In genomic region chr6:3593161-3593560, GRCh38 we compare ENCODE assay signal across 16 cellular contexts.
DNase-seq lines count a peak whose midpoint lies in the region; ATAC-seq and TF ChIP-seq lines count a peak whose summit lies in the region.
"Had no signal": no experiment of that assay in that cellular context is flagged by ENCODE, and none has a peak within 500 bp of the region (broad histone marks: within the 10 kb centered on the region; RNA-seq: fewer than 3 reads in every experiment).

No MANE protein-coding gene starts in this region.

- H3K4me1 ChIP-seq in GM23248 (ENCODE audit: insufficient read depth) (peaks cover 17% of the 10 kb centered on the region), RWPE2 (ENCODE audit: insufficient read depth, poor library complexity, severe bottlenecking) (peaks cover 25% of the 10 kb centered on the region), smooth muscle cell (ENCODE audit: low read depth) (no peaks in the 10 kb centered on the region)

- H3K27ac ChIP-seq in GM23248 (peak overlapping the region; percentile 80), RWPE2 (ENCODE audit: poor library complexity, severe bottlenecking) (peak overlapping the region; percentile 87), smooth muscle cell (ENCODE audit: low read depth) (peak overlapping the region; percentile 24)
- H3K27ac ChIP-seq in CD4-positive, alpha-beta T cell (ENCODE audit: low read depth, low read length), result no peak overlapping the region
- H3K27ac ChIP-seq: C4-2B had no signal

- H3K36me3 Mint-ChIP-seq in CD4-positive, alpha-beta T cell (ENCODE audit: low read depth), result no peaks in the 10 kb centered on the region

- H3K9me2 ChIP-seq in GM23248 (ENCODE audit: insufficient read depth), result no peaks in the 10 kb centered on the region

- H3K36me3 ChIP-seq in GM23248 (ENCODE audit: low read depth) (no peaks in the 10 kb centered on the region), RWPE2 (ENCODE audit: low read depth) (no peaks in the 10 kb centered on the region), smooth muscle cell (ENCODE audit: low read depth) (no peaks in the 10 kb centered on the region)

- no peak overlapping the region for H3K4me3 Mint-ChIP-seq in CD4-positive, alpha-beta T cell

- in situ Hi-C loops in GM23248 (cut with MboI), result no loop called here

- no peak overlapping the region for H3K9ac ChIP-seq in GM23248
- H3K9ac ChIP-seq in smooth muscle cell (ENCODE audit: low read depth), result no peak overlapping the region

- H3K27me3 Mint-ChIP-seq in CD4-positive, alpha-beta T cell, result peaks cover 15% of the 10 kb centered on the region

- 94 to 97% methylated on average over 6 of the region's 6 CpGs for WGBS in GM23248 (ENCODE audit: low coverage in 1 of 2, low lambda C conversion rate in 2 of 2, missing lambda C conversion rate in 2 of 2), 2 experiments
- WGBS in smooth muscle cell (ENCODE audit: low lambda C conversion rate), result 93% methylated on average over 6 of the region's 6 CpGs

- intact Hi-C loops in CD4-positive, alpha-beta T cell (cut with DNase I, micrococcal nuclease), result no loop called here

- DNase-seq in GM23248, result no peak
- DNase-seq in RWPE2 (ENCODE audit: low spot score), result no peak
- DNase-seq in smooth muscle cell (lab: John Stamatoyannopoulos, UW; ENCODE audit: unreplicated experiment), result no peak
- no peak for DNase-seq in CD4-positive, alpha-beta T cell
- no peak for DNase-seq in left lobe of liver (ENCODE audit: low spot score)
- no peak for DNase-seq in NCI-H2227 treated with DMSO at 0.1 percent for 48 hours (lab: John Stamatoyannopoulos, UW)
- DNase-seq: DMS79, Karpas-422, NCI-H1694 treated with DMSO at 0.1 percent for 48 hours, NCI-H2081 treated with DMSO at 0.1 percent for 48 hours, NCI-H2171 treated with DMSO at 0.1 percent for 48 hours, NCI-H446 treated with DMSO at 0.1 percent for 48 hours, NCI-H774, Right ventricle myocardium superior had no signal

- H3K4me2 ChIP-seq in GM23248 (ENCODE audit: unreplicated experiment) (no peak overlapping the region), smooth muscle cell (no peak overlapping the region)

- no peak overlapping the region for H3K4me3 ChIP-seq in GM23248
- H3K4me3 ChIP-seq in RWPE2 (ENCODE audit: severe bottlenecking), result no peak overlapping the region
- no peak overlapping the region for H3K4me3 ChIP-seq in smooth muscle cell

- H2AFZ ChIP-seq in GM23248, result no peak overlapping the region
- H2AFZ ChIP-seq in smooth muscle cell (ENCODE audit: low read depth), result no peak overlapping the region

- POLR2A ChIA-PET in CD4-positive, alpha-beta T cell (lab: Charles Lee), result no interaction called here

- no peaks in the 10 kb centered on the region for H4K20me1 ChIP-seq in GM23248 (ENCODE audit: insufficient read depth)
- H4K20me1 ChIP-seq in smooth muscle cell (ENCODE audit: low read depth), result no peaks in the 10 kb centered on the region

- H3K27ac Mint-ChIP-seq in CD4-positive, alpha-beta T cell, result no peak overlapping the region

- H3K79me2 ChIP-seq in GM23248 (ENCODE audit: insufficient read depth) (no peaks in the 10 kb centered on the region), smooth muscle cell (ENCODE audit: low read depth) (no peaks in the 10 kb centered on the region)

- H3K9me3 ChIP-seq in GM23248 (ENCODE audit: low read depth), result no peaks in the 10 kb centered on the region
- no peaks in the 10 kb centered on the region for H3K9me3 ChIP-seq in RWPE2 (ENCODE audit: severe bottlenecking)
- H3K9me3 ChIP-seq in smooth muscle cell (replicated peaks; ENCODE audit: low read depth), result no peaks in the 10 kb centered on the region
- H3K9me3 ChIP-seq in CD4-positive, alpha-beta T cell (ENCODE audit: control insufficient read depth, low read length), result no peaks in the 10 kb centered on the region

- CTCF ChIA-PET in CD4-positive, alpha-beta T cell (lab: Charles Lee), result no interaction called here

- H3K4me1 Mint-ChIP-seq in CD4-positive, alpha-beta T cell (ENCODE audit: low read depth), result no peaks in the 10 kb centered on the region

- H3K9me3 Mint-ChIP-seq in CD4-positive, alpha-beta T cell, result no peaks in the 10 kb centered on the region

- H3K27me3 ChIP-seq in GM23248 (replicated peaks; ENCODE audit: insufficient read depth) (no peaks in the 10 kb centered on the region), RWPE2 (ENCODE audit: insufficient read depth, poor library complexity, severe bottlenecking) (no peaks in the 10 kb centered on the region), smooth muscle cell (ENCODE audit: low read depth) (no peaks in the 10 kb centered on the region)
- no peaks in the 10 kb centered on the region for H3K27me3 ChIP-seq in CD4-positive, alpha-beta T cell (ENCODE audit: control insufficient read depth, insufficient read depth, low read length)

- H3F3A ChIP-seq in GM23248 (ENCODE audit: insufficient read depth), result peaks cover 22% of the 10 kb centered on the region; the same call in 1 of the 2 replicates
- no peaks in the 10 kb centered on the region for H3F3A ChIP-seq in smooth muscle cell (ENCODE audit: low read depth)

- TF ChIP-seq CTCF in RWPE2 (IDR thresholded peaks at IDR 0.05; ENCODE audit: poor library complexity, severe bottlenecking) (no peak), smooth muscle cell (IDR thresholded peaks at IDR 0.05; ENCODE audit: borderline replicate concordance, insufficient read depth, poor library complexity, severe bottlenecking) (no peak)
- no peak for TF ChIP-seq CTCF in CD4-positive, alpha-beta T cell (IDR thresholded peaks at IDR 0.05)

- no peak for ATAC-seq in RWPE2 (ENCODE audit: low read depth)
- peak; percentile 40 for ATAC-seq in esophagus mucosa
- no peak for ATAC-seq in CD4-positive, alpha-beta T cell (ENCODE audit: poor library complexity)
- no peak for ATAC-seq in left lobe of liver
